In the genomic region with DNA sequence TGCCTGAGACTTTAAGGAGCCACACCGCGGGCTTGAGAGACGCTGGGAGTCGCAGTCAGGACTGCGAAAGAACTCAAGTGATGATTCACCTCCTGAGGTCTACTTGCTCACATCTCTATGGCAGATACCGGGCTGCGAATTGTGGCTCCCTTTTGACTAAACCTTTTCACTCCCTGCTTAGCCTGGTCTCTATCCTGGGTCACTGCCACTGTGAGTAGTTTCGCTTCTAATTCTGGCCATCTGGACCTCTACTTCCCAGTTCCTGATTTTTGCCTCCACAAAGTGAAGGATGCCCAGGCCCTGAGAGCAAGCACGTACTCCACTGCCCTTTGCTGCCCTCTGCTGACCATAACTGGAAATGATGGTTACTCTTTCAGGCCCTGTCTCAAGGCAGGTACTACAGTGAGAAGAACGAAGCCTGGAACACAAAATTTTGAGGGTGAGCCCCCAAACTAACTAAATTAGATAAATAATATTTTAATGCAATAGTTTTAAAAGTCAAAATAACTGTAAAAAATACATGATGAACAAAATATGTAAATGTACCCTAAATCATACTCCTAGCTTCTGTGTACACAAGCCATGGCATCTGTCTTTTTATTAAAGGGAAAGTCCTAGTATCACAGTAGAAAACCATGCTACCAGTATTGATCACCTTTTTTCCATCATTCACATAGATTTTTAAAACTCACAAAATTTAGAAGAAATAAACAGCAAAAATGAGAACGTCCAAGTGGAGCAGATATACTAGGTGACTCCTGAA, we compare ENCODE assay signal across 8 cellular contexts. TPM values are rescaled to one million over a fixed set of nuclear protein-coding genes. Genes with fewer than 3 reads are reported as not detected.
DNase-seq lines count a peak whose midpoint lies in the region; ATAC-seq lines count a peak whose summit lies in the region.

No MANE protein-coding gene starts in this region.

- H3K27ac ChIP-seq in iPS DF 6.9 (ENCODE audit: low read length), result no peak overlapping the region
- peak overlapping the region; percentile 14 for H3K27ac ChIP-seq in skeletal muscle tissue (ENCODE audit: low read depth, low read length)

- H3K27me3 ChIP-seq in iPS DF 6.9 (ENCODE audit: control insufficient read depth, insufficient read depth, low read length) (no peaks in the 10 kb centered on the region), skeletal muscle tissue (ENCODE audit: control insufficient read depth in 3 of 3, insufficient read depth in 3 of 3, low read length in 3 of 3) (no peaks in the 10 kb centered on the region)

- H3K4me3 ChIP-seq in iPS DF 6.9 (ENCODE audit: low read length), result no peak overlapping the region
- peak overlapping the region; percentile 23 to 65 (median 28) for H3K4me3 ChIP-seq in skeletal muscle tissue (ENCODE audit: low read length in 3 of 3)

- no peaks in the 10 kb centered on the region for H3K36me3 ChIP-seq in iPS DF 6.9 (ENCODE audit: control insufficient read depth, insufficient read depth, low read length)
- no peaks in the 10 kb centered on the region for H3K36me3 ChIP-seq in skeletal muscle tissue (ENCODE audit: control insufficient read depth in 3 of 3, insufficient read depth in 3 of 3, low read length in 3 of 3)

- peak; percentile 92 for ATAC-seq in HG02852 (IDR thresholded peaks at IDR 0.05; ENCODE audit: unreplicated experiment)

- H3K9ac ChIP-seq in skeletal muscle tissue (ENCODE audit: low read depth in 1 of 3, low read length in 3 of 3), result peak overlapping the region in 1 of 3 donors; percentile 1

- H3K9me3 ChIP-seq in iPS DF 6.9 (ENCODE audit: control insufficient read depth, insufficient read depth, low read length) (no peaks in the 10 kb centered on the region), skeletal muscle tissue (ENCODE audit: control insufficient read depth in 3 of 3, low read length in 3 of 3) (no peaks in the 10 kb centered on the region)

- no CpG with 5 or more reads among the region's 11 CpGs for WGBS in iPS DF 6.9 (ENCODE audit: insufficient coverage, insufficient read length)

- DNase-seq in NK-92 treated with Interleukin-12 subunit alpha and Interleukin-12 subunit beta, amount 100 ng/mL, for 24 hours (lab: John Stamatoyannopoulos, UW), result peak; percentile 25
- DNase-seq in NK-92 (lab: John Stamatoyannopoulos, UW; ENCODE audit: unreplicated experiment) (no peak), NCI-H146 treated with DMSO at 0.1 percent for 48 hours (lab: John Stamatoyannopoulos, UW; ENCODE audit: unreplicated experiment) (peak; percentile 49), UCSD-AML1 (lab: John Stamatoyannopoulos, UW; ENCODE audit: unreplicated experiment) (peak; percentile 53), brain pericyte (ENCODE audit: low read depth, low spot score) (peak; percentile 76), iPS DF 6.9 (ENCODE audit: low read depth, low spot score) (peak; percentile 77)

- no peaks in the 10 kb centered on the region; the same call in 1 of the 2 replicates for H3K4me1 ChIP-seq in iPS DF 6.9 (ENCODE audit: control insufficient read depth, insufficient read depth, low read length)
- peaks cover 10 to 22% (median 11%) of the 10 kb centered on the region in 3 donors for H3K4me1 ChIP-seq in skeletal muscle tissue (ENCODE audit: control insufficient read depth in 3 of 3, insufficient read depth in 3 of 3, low read length in 3 of 3)

RNA-seq across cellular contexts. Expression of a gene that starts 16.7 kb away (rescaled TPM):
- 4.2 TPM for total RNA-seq in skeletal muscle tissue
